In genomic region chr2:7004641-7005040, GRCh38 we compare ENCODE assay signal across 20 cellular contexts.
DNase-seq lines count a peak whose midpoint lies in the region; ATAC-seq and TF ChIP-seq lines count a peak whose summit lies in the region.
"Had no signal": no experiment of that assay in that cellular context is flagged by ENCODE, and none has a peak within 500 bp of the region (broad histone marks: within the 10 kb centered on the region; RNA-seq: fewer than 3 reads in every experiment).

No MANE protein-coding gene starts in this region.

- H3K9ac ChIP-seq in H9 (ENCODE audit: extremely low read depth, insufficient read length, low read length), result no peak overlapping the region

- H2AFZ ChIP-seq in H9 (ENCODE audit: low read length), result no peak overlapping the region

- peaks cover 13% of the 10 kb centered on the region for H3K4me1 Mint-ChIP-seq in activated naive CD8-positive, alpha-beta T cell treated with anti-CD3 and anti-CD28 coated beads, Interleukin-2, amount 10 ng/mL, durations not matched to agents 7 days and 5 days
- H3K4me1 Mint-ChIP-seq in activated naive CD8-positive, alpha-beta T cell treated with anti-CD3 and anti-CD28 coated beads for 36 hours, result peaks cover 7% of the 10 kb centered on the region
- no peaks in the 10 kb centered on the region; a peak in 1 of 4 replicates for H3K4me1 Mint-ChIP-seq in H9

- no peaks in the 10 kb centered on the region for H3K79me1 ChIP-seq in H9 (ENCODE audit: insufficient read depth, low read depth, low read length, poor library complexity, severe bottlenecking)

- H3K14ac ChIP-seq in H9 (ENCODE audit: insufficient read depth, low read length), result no peak overlapping the region

- H2BK5ac ChIP-seq in H9 (ENCODE audit: insufficient read length, low read length), result no peak overlapping the region

- no peak overlapping the region for H4K8ac ChIP-seq in H9 (replicated peaks; ENCODE audit: insufficient read length, low read depth, low read length)

- no peak overlapping the region for H2BK120ac ChIP-seq in H9 (ENCODE audit: low read depth, low read length, poor library complexity, severe bottlenecking)

- no peaks in the 10 kb centered on the region for H3K23me2 ChIP-seq in H9 (ENCODE audit: insufficient read length, low read depth, low read length, poor library complexity, severe bottlenecking)

- H3K4me2 ChIP-seq in H9 (ENCODE audit: insufficient read depth, insufficient read length, low read length), result no peak overlapping the region

- H3T11ph ChIP-seq in H9 (ENCODE audit: low read length), result no peak overlapping the region

- H3K9me3 ChIP-seq in H9 (ENCODE audit: control insufficient read depth, low read depth, low read length), result no peaks in the 10 kb centered on the region
- H3K9me3 ChIP-seq: suprapubic skin, uterus had no signal

- no peak for DNase-seq in activated naive CD8-positive, alpha-beta T cell treated with anti-CD3 and anti-CD28 coated beads, Interleukin-2, amount 10 ng/mL, durations not matched to agents 7 days and 5 days
- DNase-seq in activated naive CD8-positive, alpha-beta T cell treated with anti-CD3 and anti-CD28 coated beads for 36 hours, result no peak
- DNase-seq in NOMO-1 treated with DMSO at 0.1 percent for 48 hours (lab: John Stamatoyannopoulos, UW; ENCODE audit: unreplicated experiment) (peak; percentile 93), caudate nucleus (lab: John Stamatoyannopoulos, UW) (no peak), substantia nigra (lab: John Stamatoyannopoulos, UW) (no peak), H9 (no peak)
- DNase-seq: activated CD4-positive, alpha-beta memory T cell treated with anti-CD3 and anti-CD28 coated beads, Interleukin-2, amount 10 ng/mL, durations not matched to agents 7 days and 5 days; activated naive CD4-positive, alpha-beta T cell treated with anti-CD3 and anti-CD28 coated beads for 36 hours; cerebellar nuclear complex; GDM1; left ventricle myocardium superior; NCI-H1436 treated with DMSO at 0.1 percent for 48 hours; NCI-H510A treated with DMSO at 0.1 percent for 48 hours; uterus had no signal

- H3K4me3 Mint-ChIP-seq in activated naive CD8-positive, alpha-beta T cell treated with anti-CD3 and anti-CD28 coated beads, Interleukin-2, amount 10 ng/mL, durations not matched to agents 7 days and 5 days, result no peak overlapping the region
- no peak overlapping the region for H3K4me3 Mint-ChIP-seq in activated naive CD8-positive, alpha-beta T cell treated with anti-CD3 and anti-CD28 coated beads for 36 hours
- H3K4me3 Mint-ChIP-seq in H9, result no peak overlapping the region
- H3K4me3 Mint-ChIP-seq: activated CD4-positive, alpha-beta memory T cell treated with anti-CD3 and anti-CD28 coated beads, Interleukin-2, amount 10 ng/mL, durations not matched to agents 7 days and 5 days; activated naive CD4-positive, alpha-beta T cell treated with anti-CD3 and anti-CD28 coated beads for 36 hours had no signal

- no peak overlapping the region for H3K56ac ChIP-seq in H9 (ENCODE audit: insufficient read length, low read depth, low read length)

- H3K9me3 Mint-ChIP-seq in activated naive CD8-positive, alpha-beta T cell treated with anti-CD3 and anti-CD28 coated beads, Interleukin-2, amount 10 ng/mL, durations not matched to agents 7 days and 5 days, result no peaks in the 10 kb centered on the region
- no peaks in the 10 kb centered on the region for H3K9me3 Mint-ChIP-seq in activated naive CD8-positive, alpha-beta T cell treated with anti-CD3 and anti-CD28 coated beads for 36 hours
- H3K9me3 Mint-ChIP-seq in H9, result no peaks in the 10 kb centered on the region
- H3K9me3 Mint-ChIP-seq: activated CD4-positive, alpha-beta memory T cell treated with anti-CD3 and anti-CD28 coated beads, Interleukin-2, amount 10 ng/mL, durations not matched to agents 7 days and 5 days; activated naive CD4-positive, alpha-beta T cell treated with anti-CD3 and anti-CD28 coated beads for 36 hours had no signal

- POLR2A ChIA-PET in activated naive CD8-positive, alpha-beta T cell treated with anti-CD3 and anti-CD28 coated beads, Interleukin-2, amount 10 ng/mL, durations not matched to agents 7 days and 5 days (lab: Charles Lee), result no interaction called here

- no peak for ATAC-seq in activated naive CD8-positive, alpha-beta T cell treated with anti-CD3 and anti-CD28 coated beads, Interleukin-2, amount 10 ng/mL, durations not matched to agents 7 days and 5 days (ENCODE audit: low read depth)
- no peak for ATAC-seq in HG03378 (IDR thresholded peaks at IDR 0.05; ENCODE audit: unreplicated experiment)
- no peak for ATAC-seq in GM19035 (IDR thresholded peaks at IDR 0.05; ENCODE audit: unreplicated experiment)
- ATAC-seq: activated CD4-positive, CD25-positive, alpha-beta regulatory T cell treated with anti-CD3 and anti-CD28 coated beads, Interleukin-2, amount 50 U/mL, for 24 hours; HepG2; left ventricle myocardium superior had no signal

- no peak overlapping the region for H2BK15ac ChIP-seq in H9 (ENCODE audit: low read depth, low read length)

- no peak overlapping the region for H3K18ac ChIP-seq in H9 (ENCODE audit: insufficient read length, low read depth, low read length)

- no peak overlapping the region for H4K91ac ChIP-seq in H9 (ENCODE audit: insufficient read length, low read depth, low read length)

- peak overlapping the region; percentile 66 for H3K27ac ChIP-seq in caudate nucleus (ENCODE audit: low read depth, low read length)
- peak overlapping the region; percentile 63 for H3K27ac ChIP-seq in substantia nigra (ENCODE audit: low read depth, low read length, poor library complexity, severe bottlenecking)
- no peak overlapping the region for H3K27ac ChIP-seq in H9 (ENCODE audit: insufficient read length, low read depth, low read length)
- H3K27ac ChIP-seq: C4-2B, suprapubic skin had no signal

- WGBS in H9 (ENCODE audit: extremely low coverage, insufficient read length, low lambda C conversion rate), result no CpG with 5 or more reads among the region's 4 CpGs

- no peaks in the 10 kb centered on the region for H4K20me1 ChIP-seq in H9 (ENCODE audit: control insufficient read depth, insufficient read depth, insufficient read length)

- no peaks in the 10 kb centered on the region for H3K79me2 ChIP-seq in H9 (ENCODE audit: insufficient read depth, low read length)

- H3K27me3 Mint-ChIP-seq in activated naive CD8-positive, alpha-beta T cell treated with anti-CD3 and anti-CD28 coated beads, Interleukin-2, amount 10 ng/mL, durations not matched to agents 7 days and 5 days, result no peaks in the 10 kb centered on the region
- H3K27me3 Mint-ChIP-seq in activated naive CD8-positive, alpha-beta T cell treated with anti-CD3 and anti-CD28 coated beads for 36 hours, result no peaks in the 10 kb centered on the region
- no peaks in the 10 kb centered on the region for H3K27me3 Mint-ChIP-seq in H9 (ENCODE audit: low read depth)
- H3K27me3 Mint-ChIP-seq: activated CD4-positive, alpha-beta memory T cell treated with anti-CD3 and anti-CD28 coated beads, Interleukin-2, amount 10 ng/mL, durations not matched to agents 7 days and 5 days had no signal

- peaks cover 24% of the 10 kb centered on the region for H3K36me3 Mint-ChIP-seq in activated naive CD8-positive, alpha-beta T cell treated with anti-CD3 and anti-CD28 coated beads, Interleukin-2, amount 10 ng/mL, durations not matched to agents 7 days and 5 days
- H3K36me3 Mint-ChIP-seq in activated naive CD8-positive, alpha-beta T cell treated with anti-CD3 and anti-CD28 coated beads for 36 hours, result peaks cover 4% of the 10 kb centered on the region
- no peaks in the 10 kb centered on the region for H3K36me3 Mint-ChIP-seq in H9 (ENCODE audit: insufficient read depth in 1 of 3, low read depth in 3 of 3)

- H3K27me3 ChIP-seq in H9 (ENCODE audit: insufficient read depth, low read length), result no peaks in the 10 kb centered on the region
- H3K27me3 ChIP-seq: suprapubic skin, uterus had no signal

- no peak overlapping the region for H4K5ac ChIP-seq in H9 (ENCODE audit: insufficient read length, low read depth, low read length)

- H3K27ac Mint-ChIP-seq in activated naive CD8-positive, alpha-beta T cell treated with anti-CD3 and anti-CD28 coated beads, Interleukin-2, amount 10 ng/mL, durations not matched to agents 7 days and 5 days, result peak overlapping the region; percentile 49
- H3K27ac Mint-ChIP-seq in activated naive CD8-positive, alpha-beta T cell treated with anti-CD3 and anti-CD28 coated beads for 36 hours, result no peak overlapping the region
- no peak overlapping the region for H3K27ac Mint-ChIP-seq in H9
- H3K27ac Mint-ChIP-seq: activated CD4-positive, alpha-beta memory T cell treated with anti-CD3 and anti-CD28 coated beads, Interleukin-2, amount 10 ng/mL, durations not matched to agents 7 days and 5 days; activated naive CD4-positive, alpha-beta T cell treated with anti-CD3 and anti-CD28 coated beads for 36 hours had no signal

- H2BK12ac ChIP-seq in H9 (ENCODE audit: insufficient read length, low read depth, low read length), result no peak overlapping the region

- no peak overlapping the region for H3K23ac ChIP-seq in H9 (ENCODE audit: insufficient read length, low read depth, low read length)

- no peak overlapping the region for H2AK5ac ChIP-seq in H9 (ENCODE audit: insufficient read length, low read length)

- no peak overlapping the region for H3K4ac ChIP-seq in H9 (ENCODE audit: low read depth, low read length)

- no peak for TF ChIP-seq CTCF in H9 (conservative IDR thresholded peaks at IDR 0.05)

- no peaks in the 10 kb centered on the region for H3K4me1 ChIP-seq in H9 (ENCODE audit: insufficient read depth, low read length)

- no peak overlapping the region for H2BK20ac ChIP-seq in H9 (ENCODE audit: low read depth, low read length, poor library complexity, severe bottlenecking)
